Comparison of ENCODE assay signal across 1 cellular context in the genomic region with DNA sequence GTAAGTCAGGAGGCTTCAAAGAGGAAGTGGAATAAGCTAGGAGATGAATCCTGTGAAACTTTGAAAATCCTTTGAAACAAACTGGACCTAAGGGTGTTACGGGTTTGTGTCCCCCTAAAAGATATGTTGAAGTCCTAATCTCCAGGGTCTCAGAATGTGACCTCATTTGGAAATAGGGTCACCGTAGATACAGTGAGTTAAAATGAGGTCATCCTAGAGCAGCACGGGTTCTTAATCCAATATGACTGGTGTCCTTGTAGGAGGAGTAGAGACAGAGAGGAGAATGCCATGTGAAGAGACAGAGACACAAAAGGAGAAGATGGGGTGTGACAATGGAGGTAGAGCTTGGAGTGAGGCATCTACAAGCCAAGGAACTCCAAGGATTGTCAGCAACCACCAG.
A peak's percentile ranks its signal among the peaks of the same experiment; 100 is the strongest.
TF ChIP-seq lines count a peak whose summit lies in the region.

No MANE protein-coding gene starts in this region.

TF ChIP-seq in K562, 482 proteins besides CTCF, POLR2A, EP300 and RAD21 (continued from another document):
- TF ChIP-seq EHMT2 (IDR thresholded peaks at IDR 0.05) (0 out of 2 replicates have a peak, but pooled peaks have one; percentile 8), RBM39 (optimal IDR thresholded peaks at IDR 0.05; ENCODE audit: low read depth, low read length) (no peak), DPF2 (IDR thresholded peaks at IDR 0.05) (0 out of 2 replicates have a peak, but pooled peaks have one; percentile 29), NBN (IDR thresholded peaks at IDR 0.05; ENCODE audit: low read depth) (no peak), JUND (IDR thresholded peaks at IDR 0.05; ENCODE audit: borderline replicate concordance, low read depth, low read length) (peak; percentile 45; the same call in 1 of the 2 replicates), JUND (tag; IDR thresholded peaks at IDR 0.05; ENCODE audit: borderline replicate concordance, low read depth, low read length) (no peak), KHSRP (IDR thresholded peaks at IDR 0.05) (no peak), ATF7 (IDR thresholded peaks at IDR 0.05) (0 out of 2 replicates have a peak, but pooled peaks have one; percentile 63), ILK (tag; IDR thresholded peaks at IDR 0.05; ENCODE audit: borderline replicate concordance, low read depth) (no peak), TAF9B (IDR thresholded peaks at IDR 0.05; ENCODE audit: partially characterized antibody) (no peak), HDGF (IDR thresholded peaks at IDR 0.05) (no peak), HIVEP1 (CRISPR knock-in tag; IDR thresholded peaks at IDR 0.05) (no peak), PML (IDR thresholded peaks at IDR 0.05; ENCODE audit: low read length) (no peak), SREBF1 (IDR thresholded peaks at IDR 0.05; ENCODE audit: borderline replicate concordance, low read depth, low read length) (no peak), HDAC6 (IDR thresholded peaks at IDR 0.05; ENCODE audit: low read depth, low read length) (no peak)
- TF ChIP-seq, protein P1, sequence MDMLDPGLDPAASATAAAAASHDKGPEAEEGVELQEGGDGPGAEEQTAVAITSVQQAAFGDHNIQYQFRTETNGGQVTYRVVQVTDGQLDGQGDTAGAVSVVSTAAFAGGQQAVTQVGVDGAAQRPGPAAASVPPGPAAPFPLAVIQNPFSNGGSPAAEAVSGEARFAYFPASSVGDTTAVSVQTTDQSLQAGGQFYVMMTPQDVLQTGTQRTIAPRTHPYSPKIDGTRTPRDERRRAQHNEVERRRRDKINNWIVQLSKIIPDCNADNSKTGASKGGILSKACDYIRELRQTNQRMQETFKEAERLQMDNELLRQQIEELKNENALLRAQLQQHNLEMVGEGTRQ (CRISPR knock-in tag; IDR thresholded peaks at IDR 0.05): no peak
- TF ChIP-seq, protein P2, sequence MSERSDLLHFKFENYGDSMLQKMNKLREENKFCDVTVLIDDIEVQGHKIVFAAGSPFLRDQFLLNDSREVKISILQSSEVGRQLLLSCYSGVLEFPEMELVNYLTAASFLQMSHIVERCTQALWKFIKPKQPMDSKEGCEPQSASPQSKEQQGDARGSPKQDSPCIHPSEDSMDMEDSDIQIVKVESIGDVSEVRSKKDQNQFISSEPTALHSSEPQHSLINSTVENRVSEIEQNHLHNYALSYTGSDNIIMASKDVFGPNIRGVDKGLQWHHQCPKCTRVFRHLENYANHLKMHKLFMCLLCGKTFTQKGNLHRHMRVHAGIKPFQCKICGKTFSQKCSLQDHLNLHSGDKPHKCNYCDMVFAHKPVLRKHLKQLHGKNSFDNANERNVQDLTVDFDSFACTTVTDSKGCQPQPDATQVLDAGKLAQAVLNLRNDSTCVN (CRISPR knock-in tag; IDR thresholded peaks at IDR 0.05): no peak
- TF ChIP-seq, protein P3, sequence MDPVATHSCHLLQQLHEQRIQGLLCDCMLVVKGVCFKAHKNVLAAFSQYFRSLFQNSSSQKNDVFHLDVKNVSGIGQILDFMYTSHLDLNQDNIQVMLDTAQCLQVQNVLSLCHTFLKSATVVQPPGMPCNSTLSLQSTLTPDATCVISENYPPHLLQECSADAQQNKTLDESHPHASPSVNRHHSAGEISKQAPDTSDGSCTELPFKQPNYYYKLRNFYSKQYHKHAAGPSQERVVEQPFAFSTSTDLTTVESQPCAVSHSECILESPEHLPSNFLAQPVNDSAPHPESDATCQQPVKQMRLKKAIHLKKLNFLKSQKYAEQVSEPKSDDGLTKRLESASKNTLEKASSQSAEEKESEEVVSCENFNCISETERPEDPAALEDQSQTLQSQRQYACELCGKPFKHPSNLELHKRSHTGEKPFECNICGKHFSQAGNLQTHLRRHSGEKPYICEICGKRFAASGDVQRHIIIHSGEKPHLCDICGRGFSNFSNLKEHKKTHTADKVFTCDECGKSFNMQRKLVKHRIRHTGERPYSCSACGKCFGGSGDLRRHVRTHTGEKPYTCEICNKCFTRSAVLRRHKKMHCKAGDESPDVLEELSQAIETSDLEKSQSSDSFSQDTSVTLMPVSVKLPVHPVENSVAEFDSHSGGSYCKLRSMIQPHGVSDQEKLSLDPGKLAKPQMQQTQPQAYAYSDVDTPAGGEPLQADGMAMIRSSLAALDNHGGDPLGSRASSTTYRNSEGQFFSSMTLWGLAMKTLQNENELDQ (CRISPR knock-in tag; IDR thresholded peaks at IDR 0.05; ENCODE audit: borderline replicate concordance): no peak
- TF ChIP-seq, protein P4, sequence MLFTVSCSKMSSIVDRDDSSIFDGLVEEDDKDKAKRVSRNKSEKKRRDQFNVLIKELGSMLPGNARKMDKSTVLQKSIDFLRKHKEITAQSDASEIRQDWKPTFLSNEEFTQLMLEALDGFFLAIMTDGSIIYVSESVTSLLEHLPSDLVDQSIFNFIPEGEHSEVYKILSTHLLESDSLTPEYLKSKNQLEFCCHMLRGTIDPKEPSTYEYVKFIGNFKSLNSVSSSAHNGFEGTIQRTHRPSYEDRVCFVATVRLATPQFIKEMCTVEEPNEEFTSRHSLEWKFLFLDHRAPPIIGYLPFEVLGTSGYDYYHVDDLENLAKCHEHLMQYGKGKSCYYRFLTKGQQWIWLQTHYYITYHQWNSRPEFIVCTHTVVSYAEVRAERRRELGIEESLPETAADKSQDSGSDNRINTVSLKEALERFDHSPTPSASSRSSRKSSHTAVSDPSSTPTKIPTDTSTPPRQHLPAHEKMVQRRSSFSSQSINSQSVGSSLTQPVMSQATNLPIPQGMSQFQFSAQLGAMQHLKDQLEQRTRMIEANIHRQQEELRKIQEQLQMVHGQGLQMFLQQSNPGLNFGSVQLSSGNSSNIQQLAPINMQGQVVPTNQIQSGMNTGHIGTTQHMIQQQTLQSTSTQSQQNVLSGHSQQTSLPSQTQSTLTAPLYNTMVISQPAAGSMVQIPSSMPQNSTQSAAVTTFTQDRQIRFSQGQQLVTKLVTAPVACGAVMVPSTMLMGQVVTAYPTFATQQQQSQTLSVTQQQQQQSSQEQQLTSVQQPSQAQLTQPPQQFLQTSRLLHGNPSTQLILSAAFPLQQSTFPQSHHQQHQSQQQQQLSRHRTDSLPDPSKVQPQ (CRISPR knock-in tag; IDR thresholded peaks at IDR 0.05; ENCODE audit: borderline replicate concordance): no peak
- TF ChIP-seq, protein P5, sequence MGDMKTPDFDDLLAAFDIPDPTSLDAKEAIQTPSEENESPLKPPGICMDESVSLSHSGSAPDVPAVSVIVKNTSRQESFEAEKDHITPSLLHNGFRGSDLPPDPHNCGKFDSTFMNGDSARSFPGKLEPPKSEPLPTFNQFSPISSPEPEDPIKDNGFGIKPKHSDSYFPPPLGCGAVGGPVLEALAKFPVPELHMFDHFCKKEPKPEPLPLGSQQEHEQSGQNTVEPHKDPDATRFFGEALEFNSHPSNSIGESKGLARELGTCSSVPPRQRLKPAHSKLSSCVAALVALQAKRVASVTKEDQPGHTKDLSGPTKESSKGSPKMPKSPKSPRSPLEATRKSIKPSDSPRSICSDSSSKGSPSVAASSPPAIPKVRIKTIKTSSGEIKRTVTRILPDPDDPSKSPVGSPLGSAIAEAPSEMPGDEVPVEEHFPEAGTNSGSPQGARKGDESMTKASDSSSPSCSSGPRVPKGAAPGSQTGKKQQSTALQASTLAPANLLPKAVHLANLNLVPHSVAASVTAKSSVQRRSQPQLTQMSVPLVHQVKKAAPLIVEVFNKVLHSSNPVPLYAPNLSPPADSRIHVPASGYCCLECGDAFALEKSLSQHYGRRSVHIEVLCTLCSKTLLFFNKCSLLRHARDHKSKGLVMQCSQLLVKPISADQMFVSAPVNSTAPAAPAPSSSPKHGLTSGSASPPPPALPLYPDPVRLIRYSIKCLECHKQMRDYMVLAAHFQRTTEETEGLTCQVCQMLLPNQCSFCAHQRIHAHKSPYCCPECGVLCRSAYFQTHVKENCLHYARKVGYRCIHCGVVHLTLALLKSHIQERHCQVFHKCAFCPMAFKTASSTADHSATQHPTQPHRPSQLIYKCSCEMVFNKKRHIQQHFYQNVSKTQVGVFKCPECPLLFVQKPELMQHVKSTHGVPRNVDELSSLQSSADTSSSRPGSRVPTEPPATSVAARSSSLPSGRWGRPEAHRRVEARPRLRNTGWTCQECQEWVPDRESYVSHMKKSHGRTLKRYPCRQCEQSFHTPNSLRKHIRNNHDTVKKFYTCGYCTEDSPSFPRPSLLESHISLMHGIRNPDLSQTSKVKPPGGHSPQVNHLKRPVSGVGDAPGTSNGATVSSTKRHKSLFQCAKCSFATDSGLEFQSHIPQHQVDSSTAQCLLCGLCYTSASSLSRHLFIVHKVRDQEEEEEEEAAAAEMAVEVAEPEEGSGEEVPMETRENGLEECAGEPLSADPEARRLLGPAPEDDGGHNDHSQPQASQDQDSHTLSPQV (IDR thresholded peaks at IDR 0.05): 0 out of 2 replicates have a peak, but pooled peaks have one; percentile 26
